Comparison of ENCODE assay signal across 9 cellular contexts in genomic region chr6:105646391-105646867, GRCh38.
DNase-seq lines count a peak whose midpoint lies in the region; ATAC-seq and TF ChIP-seq lines count a peak whose summit lies in the region.
"Had no signal": no experiment of that assay in that cellular context is flagged by ENCODE, and none has a peak within 500 bp of the region (broad histone marks: within the 10 kb centered on the region; RNA-seq: fewer than 3 reads in every experiment).

No MANE protein-coding gene starts in this region.

- peak; percentile 66 for DNase-seq in NK-92 treated with Interleukin-12 subunit alpha and Interleukin-12 subunit beta, amount 100 ng/mL, for 24 hours (lab: John Stamatoyannopoulos, UW)
- no peak for DNase-seq in NK-92 (lab: John Stamatoyannopoulos, UW; ENCODE audit: unreplicated experiment)
- peak in 2 of 3 donors; percentile 19 to 53 for DNase-seq in Peyer's patch
- DNase-seq in kidney epithelial cell (ENCODE audit: low read depth): peak; percentile 12
- DNase-seq in 8988T: no peak
- DNase-seq in body of pancreas: no peak
- DNase-seq in T-helper 9 cell: no peak

- peak; percentile 89 for ATAC-seq in HG02642 (IDR thresholded peaks at IDR 0.05; ENCODE audit: poor library complexity, unreplicated experiment)
- ATAC-seq in body of pancreas: no peak
- ATAC-seq: A549 had no signal

- no peak for TF ChIP-seq POLR2A in Peyer's patch (IDR thresholded peaks at IDR 0.05)
- TF ChIP-seq POLR2A in body of pancreas (IDR thresholded peaks at IDR 0.05): no peak

- no peaks in the 10 kb centered on the region for H3K36me3 ChIP-seq in Peyer's patch
- H3K36me3 ChIP-seq in kidney epithelial cell (ENCODE audit: control insufficient read depth, insufficient read depth, low read length): no peaks in the 10 kb centered on the region
- H3K36me3 ChIP-seq in body of pancreas (replicated peaks in 1 of 2; ENCODE audit: insufficient read depth in 1 of 2, low read depth in 2 of 2): no peaks in the 10 kb centered on the region

- H3K4me3 ChIP-seq in Peyer's patch (no peak overlapping the region), kidney epithelial cell (ENCODE audit: low read depth, low read length) (no peak overlapping the region), body of pancreas (no peak overlapping the region)
- H3K4me3 ChIP-seq: A549 had no signal

- H3K27ac ChIP-seq in Peyer's patch (peak overlapping the region in 2 of 4 donors; percentile 27 to 41), body of pancreas (no peak overlapping the region)
- H3K27ac ChIP-seq: A549 had no signal

- peaks cover 0 to 7% (median 0%) of the 10 kb centered on the region in 4 donors for H3K4me1 ChIP-seq in Peyer's patch
- H3K4me1 ChIP-seq in body of pancreas: no peaks in the 10 kb centered on the region

- TF ChIP-seq CTCF in Peyer's patch (IDR thresholded peaks at IDR 0.05) (no peak), kidney epithelial cell (IDR thresholded peaks at IDR 0.05; ENCODE audit: insufficient read depth, low read length, poor library complexity, severe bottlenecking) (no peak), body of pancreas (IDR thresholded peaks at IDR 0.05) (no peak)

- WGBS in body of pancreas, 2 donors: 69 to 75% methylated on average over 5 of the region's 5 CpGs

- H3K27me3 ChIP-seq in Peyer's patch (no peaks in the 10 kb centered on the region), kidney epithelial cell (ENCODE audit: control insufficient read depth, insufficient read depth, low read length) (no peaks in the 10 kb centered on the region), body of pancreas (no peaks in the 10 kb centered on the region)

- H3K9me3 ChIP-seq in Peyer's patch (no peaks in the 10 kb centered on the region), body of pancreas (no peaks in the 10 kb centered on the region)
- H3K9me3 ChIP-seq: A549 had no signal

- intact Hi-C loops in body of pancreas (cut with DNase I): no loop called here

Comparison
In these comparisons a context has a peak if more than half of its experiments do, and no peak if none do; other contexts are left out.
1. DNase-seq: peak in NK-92 treated with Interleukin-12 subunit alpha and Interleukin-12 subunit beta, amount 100 ng/mL, for 24 hours (single experiment), Peyer's patch (2 of 3) and kidney epithelial cell (single experiment); none in NK-92 (single experiment), 8988T (single experiment), body of pancreas (0 of 4) and T-helper 9 cell (single experiment).